Comparison of ENCODE assay signal across 8 cellular contexts in the genomic region with DNA sequence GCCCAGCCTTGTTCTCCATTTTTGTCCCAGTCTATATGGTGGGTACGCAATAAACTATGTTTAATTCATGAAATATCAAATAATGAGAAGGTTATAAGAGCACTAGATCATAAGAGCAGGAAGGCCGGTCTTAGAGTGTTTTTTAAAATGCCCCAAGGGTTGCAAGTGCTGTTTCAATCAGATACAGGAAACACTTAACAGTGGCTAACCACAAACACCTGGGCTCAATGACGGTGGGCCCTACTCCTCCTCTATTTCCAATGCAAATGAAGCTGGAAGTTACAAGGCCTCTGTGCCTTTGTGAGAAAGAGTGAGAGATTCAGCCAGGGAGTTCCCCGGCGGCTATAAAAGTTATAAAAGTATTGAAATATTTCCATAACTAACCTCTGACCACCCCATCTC. TPM values are rescaled to one million over a fixed set of nuclear protein-coding genes. Genes with fewer than 3 reads are reported as not detected.
DNase-seq lines count a peak whose midpoint lies in the region; ATAC-seq and TF ChIP-seq lines count a peak whose summit lies in the region.

No MANE protein-coding gene starts in this region.

- peak overlapping the region; percentile 90 for H3K27ac Mint-ChIP-seq in GM23338

- no peaks in the 10 kb centered on the region; the same call in 1 of the 2 replicates for H3K9me2 ChIP-seq in GM23338 (ENCODE audit: insufficient read depth)

- H3K36me3 ChIP-seq in GM23338 (ENCODE audit: insufficient read depth) (peaks cover 12% of the 10 kb centered on the region), smooth muscle cell (ENCODE audit: low read depth) (no peaks in the 10 kb centered on the region)

- no peaks in the 10 kb centered on the region for H3F3A ChIP-seq in GM23338 (replicated peaks; ENCODE audit: low read depth)
- H3F3A ChIP-seq in smooth muscle cell (ENCODE audit: low read depth): no peaks in the 10 kb centered on the region

- in situ Hi-C loops in ACHN (cut with HindIII; ENCODE audit: low pct_ligation_motif_present, low pct_unique_long_range_greater_than_20kb, low sequenced_read_pairs): no loop called here

- DNase-seq in GM12864 (ENCODE audit: low read depth): peak; percentile 96
- DNase-seq in GM23338 (ENCODE audit: low spot score): peak; percentile 79
- DNase-seq in NCI-H1048 (lab: John Stamatoyannopoulos, UW): peak; percentile 77
- peak; percentile 25 for DNase-seq in activated T-cell treated with anti-CD3 and anti-CD28 coated beads for 4 hours
- peak; percentile 70 for DNase-seq in renal cortical epithelial cell (ENCODE audit: low read depth)
- no peak for DNase-seq in smooth muscle cell (lab: John Stamatoyannopoulos, UW; ENCODE audit: unreplicated experiment)
- DNase-seq in ACHN: no peak
- DNase-seq in NCI-H2081 (lab: John Stamatoyannopoulos, UW): no peak

- no peak overlapping the region for H3K4me3 Mint-ChIP-seq in GM23338

- H3K27ac ChIP-seq in GM23338 (ENCODE audit: low read depth) (peak overlapping the region; percentile 89), smooth muscle cell (ENCODE audit: low read depth) (no peak overlapping the region)

- H3K4me2 ChIP-seq in GM23338 (peak overlapping the region; percentile 58), smooth muscle cell (no peak overlapping the region)

- H2AFZ ChIP-seq in GM23338 (no peak overlapping the region), smooth muscle cell (ENCODE audit: low read depth) (no peak overlapping the region)

- TF ChIP-seq CTCF in GM12864 (IDR thresholded peaks at IDR 0.05; ENCODE audit: low read depth, low read length, missing control alignments): no peak
- TF ChIP-seq CTCF in GM23338 (conservative IDR thresholded peaks at IDR 0.05; ENCODE audit: low read depth in 2 of 2): no peak
- no peak for TF ChIP-seq CTCF in smooth muscle cell (IDR thresholded peaks at IDR 0.05; ENCODE audit: borderline replicate concordance, insufficient read depth, poor library complexity, severe bottlenecking)

- H3K9me3 Mint-ChIP-seq in GM23338: peaks cover 49% of the 10 kb centered on the region

- peak; percentile 95 for ATAC-seq in GM23338

- H3K4me1 ChIP-seq in GM23338 (ENCODE audit: insufficient read depth): peaks cover 20% of the 10 kb centered on the region
- H3K4me1 ChIP-seq in smooth muscle cell (ENCODE audit: low read depth): no peaks in the 10 kb centered on the region

- H4K20me1 ChIP-seq in GM23338 (replicated peaks; ENCODE audit: insufficient read depth) (no peaks in the 10 kb centered on the region), smooth muscle cell (ENCODE audit: low read depth) (no peaks in the 10 kb centered on the region)

- H3K79me2 ChIP-seq in GM23338 (replicated peaks; ENCODE audit: insufficient read depth): no peaks in the 10 kb centered on the region
- no peaks in the 10 kb centered on the region for H3K79me2 ChIP-seq in smooth muscle cell (ENCODE audit: low read depth)

- peaks cover 13% of the 10 kb centered on the region for H3K4me1 Mint-ChIP-seq in GM23338

- no peaks in the 10 kb centered on the region for H3K9me3 ChIP-seq in smooth muscle cell (replicated peaks; ENCODE audit: low read depth)

- H3K27me3 Mint-ChIP-seq in GM23338 (ENCODE audit: insufficient read depth, low read depth, poor library complexity): peaks cover 6% of the 10 kb centered on the region

- no peak overlapping the region for H3K9ac ChIP-seq in smooth muscle cell (ENCODE audit: low read depth)

- no peaks in the 10 kb centered on the region for H3K27me3 ChIP-seq in GM23338 (ENCODE audit: insufficient read depth)
- no peaks in the 10 kb centered on the region for H3K27me3 ChIP-seq in smooth muscle cell (ENCODE audit: low read depth)

- no peak overlapping the region for H3K4me3 ChIP-seq in GM12864 (ENCODE audit: low read depth, low read length)
- no peak overlapping the region for H3K4me3 ChIP-seq in GM23338
- H3K4me3 ChIP-seq in smooth muscle cell: no peak overlapping the region

- WGBS in smooth muscle cell (ENCODE audit: low lambda C conversion rate): 54% methylated on average over 5 of the region's 5 CpGs

- peaks cover 39% of the 10 kb centered on the region for H3K36me3 Mint-ChIP-seq in GM23338 (ENCODE audit: low read depth)

TF ChIP-seq in GM23338, 12 proteins besides CTCF, POLR2A, EP300 and RAD21 (continues in another document):
- TF ChIP-seq ZNF114 (CRISPR knock-in tag; IDR thresholded peaks at IDR 0.05) (no peak), CREB1 (CRISPR knock-in tag; IDR thresholded peaks at IDR 0.05; ENCODE audit: low read depth) (no peak), STAT1 (IDR thresholded peaks at IDR 0.05; ENCODE audit: unreplicated experiment) (no peak), EZH2 (IDR thresholded peaks at IDR 0.05; ENCODE audit: low read depth, unreplicated experiment) (no peak), JUNB (IDR thresholded peaks at IDR 0.05; ENCODE audit: unreplicated experiment) (no peak), REST (IDR thresholded peaks at IDR 0.05; ENCODE audit: unreplicated experiment) (no peak), NANOG (IDR thresholded peaks at IDR 0.05; ENCODE audit: borderline replicate concordance) (no peak), POLR2AphosphoS5 (IDR thresholded peaks at IDR 0.05; ENCODE audit: low read depth) (no peak), EZH2phosphoT487 (IDR thresholded peaks at IDR 0.05; ENCODE audit: unreplicated experiment) (no peak), ZNF331 (CRISPR knock-in tag; IDR thresholded peaks at IDR 0.05; ENCODE audit: low read depth) (no peak)
- TF ChIP-seq, protein P1, sequence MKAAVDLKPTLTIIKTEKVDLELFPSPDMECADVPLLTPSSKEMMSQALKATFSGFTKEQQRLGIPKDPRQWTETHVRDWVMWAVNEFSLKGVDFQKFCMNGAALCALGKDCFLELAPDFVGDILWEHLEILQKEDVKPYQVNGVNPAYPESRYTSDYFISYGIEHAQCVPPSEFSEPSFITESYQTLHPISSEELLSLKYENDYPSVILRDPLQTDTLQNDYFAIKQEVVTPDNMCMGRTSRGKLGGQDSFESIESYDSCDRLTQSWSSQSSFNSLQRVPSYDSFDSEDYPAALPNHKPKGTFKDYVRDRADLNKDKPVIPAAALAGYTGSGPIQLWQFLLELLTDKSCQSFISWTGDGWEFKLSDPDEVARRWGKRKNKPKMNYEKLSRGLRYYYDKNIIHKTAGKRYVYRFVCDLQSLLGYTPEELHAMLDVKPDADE (IDR thresholded peaks at IDR 0.05): no peak

RNA-seq across cellular contexts. Expression of gene WDR33, which starts 18.9 kb away (rescaled TPM):
- 48.1 and 54.7 TPM in 2 replicates for total RNA-seq in GM23338 (2014; rRNA removed; shearing (Covaris generic))
- polyA plus RNA-seq in GM23338 (2016; fragmentation: Nextera tagmentation; extraction: Ambion mirVana): 32.1 and 37.2 TPM in 2 replicates
- 20.7 and 60.7 TPM in 2 replicates for total RNA-seq in renal cortical epithelial cell
- 30.4 and 39.0 TPM in 2 replicates for total RNA-seq in smooth muscle cell
- 43.3 and 43.7 TPM in 2 replicates for polyA plus RNA-seq in smooth muscle cell

RNA-seq across cellular contexts. Expression of gene POLR2D, which starts 28.1 kb away (rescaled TPM):
- 49.2 and 59.7 TPM in 2 replicates for total RNA-seq in GM23338 (2014; rRNA removed; shearing (Covaris generic))
- polyA plus RNA-seq in GM23338 (2016; fragmentation: Nextera tagmentation; extraction: Ambion mirVana) (23.3 and 25.4 TPM in 2 replicates), smooth muscle cell (25.4 and 25.8 TPM in 2 replicates)
- total RNA-seq in renal cortical epithelial cell (16.8 and 32.1 TPM in 2 replicates), smooth muscle cell (11.4 and 13.4 TPM in 2 replicates)

RNA-seq across cellular contexts. Expression of gene AMMECR1L, which starts 55.9 kb away (rescaled TPM):
- 17.7 and 20.5 TPM in 2 replicates for total RNA-seq in GM23338 (2014; rRNA removed; shearing (Covaris generic))
- polyA plus RNA-seq in GM23338 (2016; fragmentation: Nextera tagmentation; extraction: Ambion mirVana): 7.8 and 7.9 TPM in 2 replicates
- total RNA-seq in renal cortical epithelial cell: 21.0 and 27.6 TPM in 2 replicates
- 13.8 and 14.7 TPM in 2 replicates for total RNA-seq in smooth muscle cell
- 11.3 and 11.8 TPM in 2 replicates for polyA plus RNA-seq in smooth muscle cell

Comparison
In these comparisons a context has a peak if more than half of its experiments do, and no peak if none do; other contexts are left out.
1. DNase-seq: peak in GM12864 (single experiment), GM23338 (single experiment), NCI-H1048 (single experiment), activated T-cell treated with anti-CD3 and anti-CD28 coated beads for 4 hours (single experiment) and renal cortical epithelial cell (single experiment); none in smooth muscle cell (single experiment), ACHN (single experiment) and NCI-H2081 (0 of 2).